In genomic region chr11:1304376-1304775, GRCh38 we compare ENCODE assay signal across 1 cellular context.
TF ChIP-seq lines count a peak whose summit lies in the region.

No MANE protein-coding gene starts in this region.

TF ChIP-seq in HepG2, 621 proteins besides CTCF, POLR2A, EP300 and RAD21 (continued from another document and continues in another):
- TF ChIP-seq NFAT5 (CRISPR knock-in tag; IDR thresholded peaks at IDR 0.05): no peak
- TF ChIP-seq SYNCRIP (IDR thresholded peaks at IDR 0.05; ENCODE audit: insufficient read depth, low read depth, low read length): no peak
- TF ChIP-seq FOXP4 (CRISPR knock-in tag; IDR thresholded peaks at IDR 0.05): no peak; the same call in 1 of the 2 replicates
- TF ChIP-seq KLF6 (CRISPR knock-in tag; IDR thresholded peaks at IDR 0.05): peak; percentile 64; the same call in 1 of the 2 replicates
- no peak for TF ChIP-seq STAT6 (CRISPR knock-in tag; IDR thresholded peaks at IDR 0.05; ENCODE audit: borderline replicate concordance)
- no peak for TF ChIP-seq HOXA9 (CRISPR knock-in tag; IDR thresholded peaks at IDR 0.05; ENCODE audit: borderline replicate concordance)
- TF ChIP-seq ZNF788 (CRISPR knock-in tag; IDR thresholded peaks at IDR 0.05; ENCODE audit: borderline replicate concordance): peak; percentile 31; the same call in 1 of the 2 replicates
- peak; percentile 47; the same call in 1 of the 2 replicates for TF ChIP-seq YEATS4 (CRISPR knock-in tag; IDR thresholded peaks at IDR 0.05; ENCODE audit: borderline replicate concordance)
- TF ChIP-seq ZHX1 (CRISPR knock-in tag; IDR thresholded peaks at IDR 0.05; ENCODE audit: low read depth): no peak
- no peak for TF ChIP-seq DNMT1 (CRISPR knock-in tag; IDR thresholded peaks at IDR 0.05)
- no peak for TF ChIP-seq WIZ (CRISPR knock-in tag; IDR thresholded peaks at IDR 0.05)
- TF ChIP-seq IKZF1 (IDR thresholded peaks at IDR 0.05): no peak
- peak; percentile 38; the same call in 1 of the 2 replicates for TF ChIP-seq FOXC1 (CRISPR knock-in tag; IDR thresholded peaks at IDR 0.05; ENCODE audit: borderline replicate concordance)
- no peak for TF ChIP-seq ZNF678 (CRISPR knock-in tag; IDR thresholded peaks at IDR 0.05)
- no peak for TF ChIP-seq EHMT2 (IDR thresholded peaks at IDR 0.05; ENCODE audit: borderline replicate concordance, low read depth, low read length)
- no peak for TF ChIP-seq MLXIP (CRISPR knock-in tag; IDR thresholded peaks at IDR 0.05; ENCODE audit: borderline replicate concordance)
- peak; percentile 44; the same call in 1 of the 2 replicates for TF ChIP-seq SOX5 (CRISPR knock-in tag; IDR thresholded peaks at IDR 0.05; ENCODE audit: borderline replicate concordance)
- TF ChIP-seq ZFYVE20 (CRISPR knock-in tag; IDR thresholded peaks at IDR 0.05; ENCODE audit: borderline replicate concordance, low read depth): no peak
- TF ChIP-seq ZNF691 (CRISPR knock-in tag; IDR thresholded peaks at IDR 0.05; ENCODE audit: borderline replicate concordance, low read depth): no peak
- peak; percentile 94 for TF ChIP-seq HNF1B (CRISPR knock-in tag; IDR thresholded peaks at IDR 0.05)
- TF ChIP-seq XBP1 (CRISPR knock-in tag; IDR thresholded peaks at IDR 0.05): 0 out of 2 replicates have a peak, but pooled peaks have one; percentile 59
- no peak for TF ChIP-seq RBM22 (optimal IDR thresholded peaks at IDR 0.05; ENCODE audit: low read length)
- no peak for TF ChIP-seq SP2 (CRISPR knock-in tag; IDR thresholded peaks at IDR 0.05)
- TF ChIP-seq ZNF235 (CRISPR knock-in tag; IDR thresholded peaks at IDR 0.05; ENCODE audit: borderline replicate concordance): no peak
- TF ChIP-seq HIC2 (CRISPR knock-in tag; IDR thresholded peaks at IDR 0.05; ENCODE audit: low read depth): peak; percentile 88
- TF ChIP-seq DBP (CRISPR knock-in tag; IDR thresholded peaks at IDR 0.05; ENCODE audit: not compliant biosample characterization): no peak
- no peak for TF ChIP-seq NBN (conservative IDR thresholded peaks at IDR 0.05)
- TF ChIP-seq KDM6A (CRISPR knock-in tag; IDR thresholded peaks at IDR 0.05; ENCODE audit: low read depth): 0 out of 2 replicates have a peak, but pooled peaks have one; percentile 62
- TF ChIP-seq HNRNPL (IDR thresholded peaks at IDR 0.05; ENCODE audit: low read depth, low read length): peak; percentile 87
- TF ChIP-seq ZNF780A (CRISPR knock-in tag; IDR thresholded peaks at IDR 0.05): no peak
- no peak for TF ChIP-seq ISX (CRISPR knock-in tag; conservative IDR thresholded peaks at IDR 0.05)
- TF ChIP-seq ZNF382 (CRISPR knock-in tag; IDR thresholded peaks at IDR 0.05; ENCODE audit: borderline replicate concordance): no peak
- no peak for TF ChIP-seq ZNF460 (CRISPR knock-in tag; IDR thresholded peaks at IDR 0.05; ENCODE audit: borderline replicate concordance)
